26 cellular contexts compared by ENCODE assay signal in genomic region chr18:30572214-30572613, GRCh38.
"Had no signal": no experiment of that assay in that cellular context is flagged by ENCODE, and none has a peak within 500 bp of the region (broad histone marks: within the 10 kb centered on the region; RNA-seq: fewer than 3 reads in every experiment).

No MANE protein-coding gene starts in this region.

- H3K27ac ChIP-seq: colonic mucosa, coronary artery, dorsolateral prefrontal cortex, epithelial cell of prostate, esophagus muscularis mucosa, esophagus squamous epithelium, foreskin keratinocyte, gastrocnemius medialis, gastroesophageal sphincter, heart left ventricle, heart right ventricle had no signal

- ATAC-seq: effector memory CD8-positive, alpha-beta T cell; esophagus mucosa; foreskin keratinocyte; gastrocnemius medialis; gastroesophageal sphincter; heart left ventricle; heart right ventricle had no signal

- H3K9me3 ChIP-seq: colonic mucosa, esophagus muscularis mucosa, esophagus squamous epithelium, gastrocnemius medialis, gastroesophageal sphincter, heart left ventricle, heart right ventricle had no signal

- FAIRE-seq: endometrium, endothelial cell of umbilical vein had no signal

- H3K36me3 ChIP-seq: colonic mucosa, esophagus muscularis mucosa, esophagus squamous epithelium, gastrocnemius medialis, gastroesophageal sphincter, heart left ventricle, heart right ventricle had no signal

- DNase-seq: colonic mucosa; cortex of kidney; dermis blood vessel endothelial cell; dorsolateral prefrontal cortex; effector CD4-positive, alpha-beta T cell; effector CD8-positive, alpha-beta T cell; effector memory CD4-positive, alpha-beta T cell; effector memory CD8-positive, alpha-beta T cell; endodermal cell; erythroblast; esophagus squamous epithelium; foreskin fibroblast; foreskin keratinocyte; foreskin melanocyte; gastrocnemius medialis; glutamatergic neuron; head of caudate nucleus; heart left ventricle; heart right ventricle had no signal

- H3K27me3 ChIP-seq: colonic mucosa, dorsolateral prefrontal cortex, esophagus muscularis mucosa, esophagus squamous epithelium, foreskin keratinocyte, gastrocnemius medialis, gastroesophageal sphincter, heart left ventricle, heart right ventricle had no signal

- H3K4me1 ChIP-seq: colonic mucosa, esophagus muscularis mucosa, esophagus squamous epithelium, foreskin keratinocyte, gastrocnemius medialis, gastroesophageal sphincter, heart left ventricle, heart right ventricle had no signal

- H3K4me3 ChIP-seq: colonic mucosa, coronary artery, dorsolateral prefrontal cortex, esophagus muscularis mucosa, esophagus squamous epithelium, gastrocnemius medialis, gastroesophageal sphincter, heart left ventricle, heart right ventricle had no signal
